In genomic region chr22:28557184-28557583, GRCh38 we compare ENCODE assay signal across 3 cellular contexts.
"Had no signal": no experiment of that assay in that cellular context is flagged by ENCODE, and none has a peak within 500 bp of the region (broad histone marks: within the 10 kb centered on the region; RNA-seq: fewer than 3 reads in every experiment).

No MANE protein-coding gene starts in this region.

- ATAC-seq: GM12878 had no signal

- H3K4me3 ChIP-seq: GM12878 had no signal

- DNase-seq: GDM1, GF-D8 had no signal
